In genomic region chr22:24481641-24482040, GRCh38 we compare ENCODE assay signal across 22 cellular contexts.
"Had no signal": no experiment of that assay in that cellular context is flagged by ENCODE, and none has a peak within 500 bp of the region (broad histone marks: within the 10 kb centered on the region; RNA-seq: fewer than 3 reads in every experiment).

No MANE protein-coding gene starts in this region.

- H3K36me3 ChIP-seq: lower lobe of right lung, right atrium auricular region, transverse colon, vagina had no signal

- H3K36me3 Mint-ChIP-seq: brain; mesothelial cell of epicardium; natural killer cell treated with Interleukin-12 subunit alpha and Interleukin-12 subunit beta and Interleukin-15 and Interleukin-18, amount 100 ng/mL, for 72 hours had no signal

- H3K27me3 Mint-ChIP-seq: activated T-cell treated with anti-CD3 and anti-CD28 coated beads, Interleukin-2, amount 50 U/mL, for 24 hours; effector memory CD8-positive, alpha-beta T cell; natural killer cell treated with Interleukin-12 subunit alpha and Interleukin-12 subunit beta and Interleukin-15 and Interleukin-18, amount 100 ng/mL, for 72 hours; stimulated activated naive CD8-positive, alpha-beta T cell treated with anti-CD3 and anti-CD28 coated beads, Interleukin-15, Interleukin-2, amounts not matched to agents 100 ng/mL and 50 ng/mL, for 24 hours had no signal

- H3K4me3 ChIP-seq: lower lobe of right lung, right atrium auricular region, skin epidermis, transverse colon, vagina had no signal

- H3K9me3 ChIP-seq: lower lobe of right lung, right atrium auricular region, transverse colon, vagina had no signal

- H3K4me3 Mint-ChIP-seq: activated CD4-positive, alpha-beta T cell treated with anti-CD3 and anti-CD28 coated beads, Interleukin-2, amount 10 ng/mL, durations not matched to agents 7 days and 5 days; activated CD8-positive, alpha-beta T cell treated with anti-CD3 and anti-CD28 coated beads, Interleukin-2, amount 10 ng/mL, durations not matched to agents 7 days and 5 days; activated naive CD4-positive, alpha-beta T cell treated with anti-CD3 and anti-CD28 coated beads for 36 hours; activated T-cell treated with anti-CD3 and anti-CD28 coated beads, Interleukin-2, amount 50 U/mL, for 24 hours; brain; effector memory CD8-positive, alpha-beta T cell; mesothelial cell of epicardium; natural killer cell treated with Interleukin-12 subunit alpha and Interleukin-12 subunit beta and Interleukin-15 and Interleukin-18, amount 100 ng/mL, for 72 hours; stimulated activated naive CD8-positive, alpha-beta T cell treated with anti-CD3 and anti-CD28 coated beads, Interleukin-15, Interleukin-2, amounts not matched to agents 100 ng/mL and 50 ng/mL, for 24 hours had no signal

- H3K27ac ChIP-seq: lower lobe of right lung, right atrium auricular region, transverse colon, vagina had no signal

- DNase-seq: activated CD4-positive, alpha-beta T cell treated with anti-CD3 and anti-CD28 coated beads, Interleukin-2, amount 10 ng/mL, durations not matched to agents 7 days and 5 days; activated CD8-positive, alpha-beta T cell treated with anti-CD3 and anti-CD28 coated beads, Interleukin-2, amount 10 ng/mL, durations not matched to agents 7 days and 5 days; activated naive CD4-positive, alpha-beta T cell treated with anti-CD3 and anti-CD28 coated beads for 36 hours; activated T-cell treated with anti-CD3 and anti-CD28 coated beads, Interleukin-2, amount 50 U/mL, for 24 hours; caudate nucleus; effector memory CD8-positive, alpha-beta T cell; foreskin fibroblast; left cardiac atrium; lower lobe of right lung; occipital lobe; stimulated activated CD4-positive, alpha-beta T cell treated with anti-CD3 and anti-CD28 coated beads, Interleukin-15, amount 100 ng/mL, for 24 hours; stimulated activated CD4-positive, alpha-beta T cell treated with anti-CD3 and anti-CD28 coated beads, Interleukin-2, amount 100 ng/mL, for 48 hours; transverse colon had no signal

- H3K27ac Mint-ChIP-seq: activated CD4-positive, alpha-beta T cell treated with anti-CD3 and anti-CD28 coated beads, Interleukin-2, amount 10 ng/mL, durations not matched to agents 7 days and 5 days; activated CD8-positive, alpha-beta T cell treated with anti-CD3 and anti-CD28 coated beads, Interleukin-2, amount 10 ng/mL, durations not matched to agents 7 days and 5 days; activated naive CD4-positive, alpha-beta T cell treated with anti-CD3 and anti-CD28 coated beads for 36 hours; activated T-cell treated with anti-CD3 and anti-CD28 coated beads, Interleukin-2, amount 50 U/mL, for 24 hours; activated T-helper 2 cell treated with anti-CD3 and anti-CD28 coated beads, Interferon-gamma antibody, Interleukin-2, Interleukin-4, amounts not matched to agents 10 μg/mL and 5 μg/mL and 100 μg/mL, durations not matched to agents 14 hours and 24 hours and 36 hours; mesothelial cell of epicardium; stimulated activated naive CD8-positive, alpha-beta T cell treated with anti-CD3 and anti-CD28 coated beads, Interleukin-15, Interleukin-2, amounts not matched to agents 100 ng/mL and 50 ng/mL, for 24 hours had no signal

- H3K9me3 Mint-ChIP-seq: activated naive CD4-positive, alpha-beta T cell treated with anti-CD3 and anti-CD28 coated beads for 36 hours; activated T-cell treated with anti-CD3 and anti-CD28 coated beads, Interleukin-2, amount 50 U/mL, for 24 hours; activated T-helper 2 cell treated with anti-CD3 and anti-CD28 coated beads, Interferon-gamma antibody, Interleukin-2, Interleukin-4, amounts not matched to agents 10 μg/mL and 5 μg/mL and 100 μg/mL, durations not matched to agents 14 hours and 24 hours and 36 hours; effector memory CD8-positive, alpha-beta T cell; mesothelial cell of epicardium; natural killer cell treated with Interleukin-12 subunit alpha and Interleukin-12 subunit beta and Interleukin-15 and Interleukin-18, amount 100 ng/mL, for 72 hours; stimulated activated naive CD8-positive, alpha-beta T cell treated with anti-CD3 and anti-CD28 coated beads, Interleukin-15, Interleukin-2, amounts not matched to agents 100 ng/mL and 50 ng/mL, for 24 hours had no signal

- H3K27me3 ChIP-seq: right atrium auricular region, transverse colon, vagina had no signal

- ATAC-seq: activated CD4-positive, CD25-positive, alpha-beta regulatory T cell treated with anti-CD3 and anti-CD28 coated beads, Interleukin-2, amount 50 U/mL, for 24 hours; activated CD8-positive, alpha-beta T cell treated with anti-CD3 and anti-CD28 coated beads, Interleukin-2, amount 10 ng/mL, durations not matched to agents 7 days and 5 days; effector memory CD8-positive, alpha-beta T cell; natural killer cell treated with Interleukin-12 subunit alpha and Interleukin-12 subunit beta and Interleukin-15 and Interleukin-18, amount 100 ng/mL, for 72 hours had no signal
